3 cellular contexts compared by ENCODE assay signal in the genomic region with DNA sequence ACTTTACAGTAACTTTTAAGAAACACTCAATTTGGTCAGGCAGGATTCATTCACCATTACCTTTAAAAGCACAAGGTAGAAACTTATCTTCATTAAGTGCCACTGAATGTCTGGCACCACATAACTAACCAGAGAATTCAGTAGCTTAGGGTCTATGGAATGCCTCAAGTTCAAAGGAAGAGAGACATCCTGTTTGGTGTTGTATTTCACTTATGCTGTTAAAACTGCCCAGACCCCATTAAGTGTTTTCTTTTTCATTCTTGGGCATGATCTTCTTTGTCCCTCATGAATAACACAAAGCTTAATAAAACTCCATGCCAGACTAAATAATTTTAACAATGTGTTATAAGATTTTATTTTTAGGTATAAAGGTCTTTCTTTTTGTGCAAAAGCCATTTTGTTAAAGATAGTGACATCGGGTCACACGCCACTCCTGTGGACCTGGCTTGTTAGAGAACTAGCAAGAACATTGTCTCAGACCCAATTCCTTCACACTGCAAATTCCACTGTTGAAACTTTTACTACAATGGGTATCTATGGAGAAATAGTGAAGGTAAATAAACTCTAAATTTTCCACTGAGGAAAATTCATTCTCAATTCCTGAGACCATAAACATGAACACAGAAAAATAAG.
TF ChIP-seq lines count a peak whose summit lies in the region.

No MANE protein-coding gene starts in this region.

TF ChIP-seq in A549, 52 proteins besides CTCF, POLR2A, EP300 and RAD21 (continued from another document):
- TF ChIP-seq, protein P1, sequence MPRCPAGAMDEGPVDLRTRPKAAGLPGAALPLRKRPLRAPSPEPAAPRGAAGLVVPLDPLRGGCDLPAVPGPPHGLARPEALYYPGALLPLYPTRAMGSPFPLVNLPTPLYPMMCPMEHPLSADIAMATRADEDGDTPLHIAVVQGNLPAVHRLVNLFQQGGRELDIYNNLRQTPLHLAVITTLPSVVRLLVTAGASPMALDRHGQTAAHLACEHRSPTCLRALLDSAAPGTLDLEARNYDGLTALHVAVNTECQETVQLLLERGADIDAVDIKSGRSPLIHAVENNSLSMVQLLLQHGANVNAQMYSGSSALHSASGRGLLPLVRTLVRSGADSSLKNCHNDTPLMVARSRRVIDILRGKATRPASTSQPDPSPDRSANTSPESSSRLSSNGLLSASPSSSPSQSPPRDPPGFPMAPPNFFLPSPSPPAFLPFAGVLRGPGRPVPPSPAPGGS (IDR thresholded peaks at IDR 0.05), result no peak
- TF ChIP-seq HDAC2 (IDR thresholded peaks at IDR 0.05) (no peak), FOSL2 (IDR thresholded peaks at IDR 0.05) (no peak), FOSL2 (CRISPR knock-in tag; IDR thresholded peaks at IDR 0.05) (no peak), HOXB5 (CRISPR knock-in tag; IDR thresholded peaks at IDR 0.05) (no peak), TFCP2L1 (CRISPR knock-in tag; IDR thresholded peaks at IDR 0.05) (no peak), TP53 (CRISPR knock-in tag; IDR thresholded peaks at IDR 0.05) (no peak)
- TF ChIP-seq, protein P2, sequence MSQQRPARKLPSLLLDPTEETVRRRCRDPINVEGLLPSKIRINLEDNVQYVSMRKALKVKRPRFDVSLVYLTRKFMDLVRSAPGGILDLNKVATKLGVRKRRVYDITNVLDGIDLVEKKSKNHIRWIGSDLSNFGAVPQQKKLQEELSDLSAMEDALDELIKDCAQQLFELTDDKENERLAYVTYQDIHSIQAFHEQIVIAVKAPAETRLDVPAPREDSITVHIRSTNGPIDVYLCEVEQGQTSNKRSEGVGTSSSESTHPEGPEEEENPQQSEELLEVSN (IDR thresholded peaks at IDR 0.05; ENCODE audit: borderline replicate concordance, low read depth), result no peak

TF ChIP-seq in HEK293, 187 proteins besides CTCF, POLR2A, EP300 and RAD21 (continued from another document):
- TF ChIP-seq GLIS1 (tag by site-specific recombination; IDR thresholded peaks at IDR 0.05) (no peak), OSR2 (tag by site-specific recombination; IDR thresholded peaks at IDR 0.05) (peak; percentile 50; the same call in 1 of the 2 replicates), OVOL3 (tag by site-specific recombination; IDR thresholded peaks at IDR 0.05) (no peak)
- TF ChIP-seq, protein P3, sequence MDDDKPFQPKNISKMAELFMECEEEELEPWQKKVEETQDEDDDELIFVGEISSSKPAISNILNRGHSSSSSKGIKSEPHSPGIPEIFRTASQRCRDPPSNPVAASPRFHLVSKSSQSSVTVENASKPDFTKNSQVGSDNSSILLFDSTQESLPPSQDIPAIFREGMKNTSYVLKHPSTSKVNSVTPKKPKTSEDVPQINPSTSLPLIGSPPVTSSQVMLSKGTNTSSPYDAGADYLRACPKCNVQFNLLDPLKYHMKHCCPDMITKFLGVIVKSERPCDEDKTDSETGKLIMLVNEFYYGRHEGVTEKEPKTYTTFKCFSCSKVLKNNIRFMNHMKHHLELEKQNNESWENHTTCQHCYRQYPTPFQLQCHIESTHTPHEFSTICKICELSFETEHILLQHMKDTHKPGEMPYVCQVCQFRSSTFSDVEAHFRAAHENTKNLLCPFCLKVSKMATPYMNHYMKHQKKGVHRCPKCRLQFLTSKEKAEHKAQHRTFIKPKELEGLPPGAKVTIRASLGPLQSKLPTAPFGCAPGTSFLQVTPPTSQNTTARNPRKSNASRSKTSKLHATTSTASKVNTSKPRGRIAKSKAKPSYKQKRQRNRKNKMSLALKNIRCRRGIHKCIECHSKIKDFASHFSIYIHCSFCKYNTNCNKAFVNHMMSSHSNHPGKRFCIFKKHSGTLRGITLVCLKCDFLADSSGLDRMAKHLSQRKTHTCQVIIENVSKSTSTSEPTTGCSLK (tag by site-specific recombination; IDR thresholded peaks at IDR 0.05), result no peak
TF ChIP-seq in HEK293: peak in this region for 1.

TF ChIP-seq in SK-N-SH, 30 proteins besides CTCF, POLR2A, EP300 and RAD21:
- TF ChIP-seq, protein P4, sequence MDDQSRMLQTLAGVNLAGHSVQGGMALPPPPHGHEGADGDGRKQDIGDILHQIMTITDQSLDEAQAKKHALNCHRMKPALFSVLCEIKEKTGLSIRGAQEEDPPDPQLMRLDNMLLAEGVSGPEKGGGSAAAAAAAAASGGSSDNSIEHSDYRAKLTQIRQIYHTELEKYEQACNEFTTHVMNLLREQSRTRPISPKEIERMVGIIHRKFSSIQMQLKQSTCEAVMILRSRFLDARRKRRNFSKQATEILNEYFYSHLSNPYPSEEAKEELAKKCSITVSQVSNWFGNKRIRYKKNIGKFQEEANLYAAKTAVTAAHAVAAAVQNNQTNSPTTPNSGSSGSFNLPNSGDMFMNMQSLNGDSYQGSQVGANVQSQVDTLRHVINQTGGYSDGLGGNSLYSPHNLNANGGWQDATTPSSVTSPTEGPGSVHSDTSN (IDR thresholded peaks at IDR 0.05), result peak; percentile 40; the same call in 1 of the 2 replicates
- no peak for TF ChIP-seq GABPA (IDR thresholded peaks at IDR 0.05; ENCODE audit: low read depth)
- TF ChIP-seq TCF12 (IDR thresholded peaks at IDR 0.05), result peak; percentile 29; the same call in 1 of the 2 replicates
